In the genomic region with DNA sequence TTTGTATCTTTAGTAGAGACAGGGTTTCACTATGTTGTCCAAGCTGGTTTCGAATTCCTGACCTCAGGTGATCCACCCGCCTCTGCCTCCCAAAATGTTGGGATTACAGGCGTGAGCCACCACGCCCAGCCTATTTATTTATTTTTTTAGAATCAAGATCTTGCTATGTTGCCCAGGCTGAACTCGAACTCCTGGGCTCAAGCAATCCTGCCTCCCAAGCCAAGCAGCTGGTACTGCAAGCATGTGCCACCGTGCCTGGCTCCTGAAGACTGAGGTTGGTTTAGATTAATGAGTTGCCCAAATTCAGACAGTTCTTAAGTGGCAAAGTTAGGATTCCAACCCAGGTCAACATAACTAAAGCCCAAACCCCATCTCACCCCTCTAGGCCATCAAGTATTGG, we compare ENCODE assay signal across 2 cellular contexts.
TF ChIP-seq lines count a peak whose summit lies in the region.

No MANE protein-coding gene starts in this region.

TF ChIP-seq in HepG2, 621 proteins besides CTCF, POLR2A, EP300 and RAD21:
- TF ChIP-seq ZNF121 (CRISPR knock-in tag; IDR thresholded peaks at IDR 0.05) (peak; percentile 57), FOXA1 (IDR thresholded peaks at IDR 0.05) (no peak), FOXA1 (CRISPR knock-in tag; IDR thresholded peaks at IDR 0.05) (no peak), SOX6 (IDR thresholded peaks at IDR 0.05) (no peak), SOX6 (CRISPR knock-in tag; IDR thresholded peaks at IDR 0.05) (no peak), XBP1 (CRISPR knock-in tag; IDR thresholded peaks at IDR 0.05) (no peak), ZNF841 (CRISPR knock-in tag; IDR thresholded peaks at IDR 0.05; ENCODE audit: borderline replicate concordance) (no peak), ZFP36L2 (CRISPR knock-in tag; IDR thresholded peaks at IDR 0.05) (no peak), KAT8 (CRISPR knock-in tag; IDR thresholded peaks at IDR 0.05) (no peak), MTA3 (CRISPR knock-in tag; IDR thresholded peaks at IDR 0.05) (no peak)

TF ChIP-seq in WTC11, 78 proteins besides CTCF, POLR2A, EP300 and RAD21:
- TF ChIP-seq, protein P1, sequence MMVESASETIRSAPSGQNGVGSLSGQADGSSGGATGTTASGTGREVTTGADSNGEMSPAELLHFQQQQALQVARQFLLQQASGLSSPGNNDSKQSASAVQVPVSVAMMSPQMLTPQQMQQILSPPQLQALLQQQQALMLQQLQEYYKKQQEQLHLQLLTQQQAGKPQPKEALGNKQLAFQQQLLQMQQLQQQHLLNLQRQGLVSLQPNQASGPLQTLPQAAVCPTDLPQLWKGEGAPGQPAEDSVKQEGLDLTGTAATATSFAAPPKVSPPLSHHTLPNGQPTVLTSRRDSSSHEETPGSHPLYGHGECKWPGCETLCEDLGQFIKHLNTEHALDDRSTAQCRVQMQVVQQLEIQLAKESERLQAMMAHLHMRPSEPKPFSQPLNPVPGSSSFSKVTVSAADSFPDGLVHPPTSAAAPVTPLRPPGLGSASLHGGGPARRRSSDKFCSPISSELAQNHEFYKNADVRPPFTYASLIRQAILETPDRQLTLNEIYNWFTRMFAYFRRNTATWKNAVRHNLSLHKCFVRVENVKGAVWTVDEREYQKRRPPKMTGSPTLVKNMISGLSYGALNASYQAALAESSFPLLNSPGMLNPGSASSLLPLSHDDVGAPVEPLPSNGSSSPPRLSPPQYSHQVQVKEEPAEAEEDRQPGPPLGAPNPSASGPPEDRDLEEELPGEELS (CRISPR knock-in tag; IDR thresholded peaks at IDR 0.05): no peak
- TF ChIP-seq CDX4 (CRISPR knock-in tag; IDR thresholded peaks at IDR 0.05; ENCODE audit: borderline replicate concordance): no peak
- no peak for TF ChIP-seq ZBTB21 (CRISPR knock-in tag; IDR thresholded peaks at IDR 0.05; ENCODE audit: borderline replicate concordance)
- peak; percentile 87 for TF ChIP-seq ZNF121 (CRISPR knock-in tag; IDR thresholded peaks at IDR 0.05)
- no peak for TF ChIP-seq RORB (CRISPR knock-in tag; IDR thresholded peaks at IDR 0.05)
